31 cellular contexts compared by ENCODE assay signal in the genomic region with DNA sequence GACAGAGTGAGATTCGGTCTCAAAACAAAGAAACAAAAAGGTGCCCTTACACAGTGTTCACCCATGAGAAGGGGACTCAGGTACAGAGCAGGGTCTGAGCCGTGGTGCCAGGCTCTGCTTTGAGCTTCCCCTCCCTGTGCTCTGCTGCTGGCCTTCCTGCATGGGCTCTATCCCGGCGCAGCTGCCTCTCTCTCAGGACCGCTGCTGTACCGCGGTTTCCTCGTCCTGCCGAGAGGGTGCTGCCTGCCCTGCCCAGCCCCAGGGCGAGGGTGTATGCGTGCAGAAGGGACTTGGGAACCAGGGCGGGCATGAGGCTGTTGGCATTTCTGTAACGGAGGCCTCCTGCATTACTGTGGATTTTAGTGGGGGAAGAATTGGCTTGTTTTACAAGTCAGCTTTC.
"Had no signal": no experiment of that assay in that cellular context is flagged by ENCODE, and none has a peak within 500 bp of the region (broad histone marks: within the 10 kb centered on the region; RNA-seq: fewer than 3 reads in every experiment).

No MANE protein-coding gene starts in this region.

- ATAC-seq: activated CD4-positive, alpha-beta T cell treated with anti-CD3 and anti-CD28 coated beads for 36 hours; activated CD8-positive, alpha-beta memory T cell treated with anti-CD3 and anti-CD28 coated beads, Interleukin-2, amount 10 ng/mL, durations not matched to agents 7 days and 5 days; activated CD8-positive, alpha-beta T cell treated with anti-CD3 and anti-CD28 coated beads, Interleukin-2, amount 10 ng/mL, durations not matched to agents 7 days and 5 days; activated naive CD8-positive, alpha-beta T cell treated with anti-CD3 and anti-CD28 coated beads, Interleukin-2, amount 50 U/mL, for 24 hours; body of pancreas; effector memory CD8-positive, alpha-beta T cell; foreskin keratinocyte; gastrocnemius medialis had no signal

- DNase-seq: activated CD4-positive, alpha-beta memory T cell treated with anti-CD3 and anti-CD28 coated beads for 36 hours; activated CD4-positive, alpha-beta T cell treated with anti-CD3 and anti-CD28 coated beads for 36 hours; activated CD4-positive, alpha-beta T cell treated with anti-CD3 and anti-CD28 coated beads, Interleukin-2, amount 10 ng/mL, durations not matched to agents 24 days and 14 days; activated CD4-positive, CD25-positive, alpha-beta regulatory T cell; activated CD4-positive, CD25-positive, alpha-beta regulatory T cell treated with anti-CD3 and anti-CD28 coated beads, Interleukin-2, amount 50 U/mL, for 72 hours; activated CD8-positive, alpha-beta memory T cell treated with anti-CD3 and anti-CD28 coated beads, Interleukin-2, amount 10 ng/mL, durations not matched to agents 7 days and 5 days; activated CD8-positive, alpha-beta memory T cell treated with anti-CD3 and anti-CD28 coated beads, Interleukin-2, amount 50 U/mL, for 4 hours; activated CD8-positive, alpha-beta T cell treated with anti-CD3 and anti-CD28 coated beads, Interleukin-2, amount 10 ng/mL, durations not matched to agents 7 days and 5 days; activated effector memory CD4-positive, alpha-beta T cell treated with anti-CD3 and anti-CD28 coated beads, Interleukin-2, amount 50 U/mL, for 16 hours; activated naive CD4-positive, alpha-beta T cell treated with anti-CD3 and anti-CD28 coated beads for 36 hours; activated naive CD8-positive, alpha-beta T cell treated with anti-CD3 and anti-CD28 coated beads for 36 hours; activated naive CD8-positive, alpha-beta T cell treated with anti-CD3 and anti-CD28 coated beads, Interleukin-2, amount 50 U/mL, for 24 hours; activated T-cell treated with anti-CD3 and anti-CD28 coated beads, Interleukin-2, amount 50 U/mL, for 1 hour; activated T-cell treated with anti-CD3 and anti-CD28 coated beads, Interleukin-2, amount 50 U/mL, for 48 hours; adrenal gland; amygdala; body of pancreas; caudate nucleus; cortex of kidney; dermis blood vessel endothelial cell; effector CD4-positive, alpha-beta T cell; effector memory CD8-positive, alpha-beta T cell; erythroblast; foreskin keratinocyte; gastrocnemius medialis; head of caudate nucleus; T-helper 2 cell had no signal

- H3K4me3 Mint-ChIP-seq: activated CD4-positive, alpha-beta memory T cell treated with anti-CD3 and anti-CD28 coated beads for 36 hours; activated CD4-positive, alpha-beta T cell treated with anti-CD3 and anti-CD28 coated beads for 36 hours; activated CD4-positive, alpha-beta T cell treated with anti-CD3 and anti-CD28 coated beads, Interleukin-2, amount 10 ng/mL, durations not matched to agents 24 days and 14 days; activated CD8-positive, alpha-beta memory T cell treated with anti-CD3 and anti-CD28 coated beads, Interleukin-2, amount 10 ng/mL, durations not matched to agents 7 days and 5 days; activated CD8-positive, alpha-beta T cell treated with anti-CD3 and anti-CD28 coated beads, Interleukin-2, amount 10 ng/mL, durations not matched to agents 7 days and 5 days; activated naive CD4-positive, alpha-beta T cell treated with anti-CD3 and anti-CD28 coated beads for 36 hours; activated naive CD4-positive, alpha-beta T cell treated with anti-CD3 and anti-CD28 coated beads, Interleukin-2, amount 50 U/mL, for 24 hours; activated naive CD8-positive, alpha-beta T cell treated with anti-CD3 and anti-CD28 coated beads for 36 hours; activated naive CD8-positive, alpha-beta T cell treated with anti-CD3 and anti-CD28 coated beads, Interleukin-2, amount 50 U/mL, for 24 hours; activated T-helper 1 cell treated with anti-CD3 and anti-CD28 coated beads, Interleukin-12 subunit alpha, Interleukin-12 subunit beta, Interleukin-2, Interleukin-4 antibody, amounts not matched to agents 30 ng/mL and 10 ng/mL and 1 ng/mL, durations not matched to agents 14 hours and 24 hours and 36 hours; effector memory CD8-positive, alpha-beta T cell had no signal

- H3K4me1 Mint-ChIP-seq: activated CD4-positive, alpha-beta T cell treated with anti-CD3 and anti-CD28 coated beads, Interleukin-2, amount 10 ng/mL, durations not matched to agents 24 days and 14 days; activated CD8-positive, alpha-beta memory T cell treated with anti-CD3 and anti-CD28 coated beads, Interleukin-2, amount 10 ng/mL, durations not matched to agents 7 days and 5 days had no signal

- H3K27me3 ChIP-seq: adrenal gland, body of pancreas, esophagus muscularis mucosa, gastrocnemius medialis had no signal

- H3K4me1 ChIP-seq: body of pancreas, foreskin keratinocyte had no signal

- H3K36me3 Mint-ChIP-seq: activated CD4-positive, alpha-beta memory T cell treated with anti-CD3 and anti-CD28 coated beads for 36 hours; activated CD8-positive, alpha-beta memory T cell treated with anti-CD3 and anti-CD28 coated beads, Interleukin-2, amount 10 ng/mL, durations not matched to agents 7 days and 5 days; activated naive CD4-positive, alpha-beta T cell treated with anti-CD3 and anti-CD28 coated beads, Interleukin-2, amount 50 U/mL, for 24 hours had no signal

- H3K27ac ChIP-seq: adrenal gland, body of pancreas, esophagus muscularis mucosa, foreskin keratinocyte, gastrocnemius medialis had no signal

- H3K27me3 Mint-ChIP-seq: activated CD4-positive, alpha-beta T cell treated with anti-CD3 and anti-CD28 coated beads for 36 hours; activated naive CD4-positive, alpha-beta T cell treated with anti-CD3 and anti-CD28 coated beads, Interleukin-2, amount 50 U/mL, for 24 hours; activated naive CD8-positive, alpha-beta T cell treated with anti-CD3 and anti-CD28 coated beads for 36 hours; activated naive CD8-positive, alpha-beta T cell treated with anti-CD3 and anti-CD28 coated beads, Interleukin-2, amount 50 U/mL, for 24 hours had no signal

- H3K36me3 ChIP-seq: adrenal gland, esophagus muscularis mucosa, gastrocnemius medialis had no signal

- H3K9me3 ChIP-seq: adrenal gland, body of pancreas, esophagus muscularis mucosa, gastrocnemius medialis had no signal

- H3K27ac Mint-ChIP-seq: activated CD4-positive, alpha-beta memory T cell treated with anti-CD3 and anti-CD28 coated beads for 36 hours; activated CD4-positive, alpha-beta T cell treated with anti-CD3 and anti-CD28 coated beads for 36 hours; activated CD4-positive, alpha-beta T cell treated with anti-CD3 and anti-CD28 coated beads, Interleukin-2, amount 10 ng/mL, durations not matched to agents 24 days and 14 days; activated CD8-positive, alpha-beta memory T cell treated with anti-CD3 and anti-CD28 coated beads, Interleukin-2, amount 10 ng/mL, durations not matched to agents 7 days and 5 days; activated CD8-positive, alpha-beta T cell treated with anti-CD3 and anti-CD28 coated beads, Interleukin-2, amount 10 ng/mL, durations not matched to agents 7 days and 5 days; activated naive CD4-positive, alpha-beta T cell treated with anti-CD3 and anti-CD28 coated beads for 36 hours; activated naive CD4-positive, alpha-beta T cell treated with anti-CD3 and anti-CD28 coated beads, Interleukin-2, amount 50 U/mL, for 24 hours; activated naive CD8-positive, alpha-beta T cell treated with anti-CD3 and anti-CD28 coated beads for 36 hours; activated naive CD8-positive, alpha-beta T cell treated with anti-CD3 and anti-CD28 coated beads, Interleukin-2, amount 50 U/mL, for 24 hours; activated T-helper 1 cell treated with anti-CD3 and anti-CD28 coated beads, Interleukin-12 subunit alpha, Interleukin-12 subunit beta, Interleukin-2, Interleukin-4 antibody, amounts not matched to agents 30 ng/mL and 10 ng/mL and 1 ng/mL, durations not matched to agents 14 hours and 24 hours and 36 hours; activated T-helper 2 cell treated with anti-CD3 and anti-CD28 coated beads, Interferon-gamma antibody, Interleukin-2, Interleukin-4, amounts not matched to agents 10 μg/mL and 5 μg/mL and 100 μg/mL, durations not matched to agents 14 hours and 24 hours and 36 hours; effector memory CD8-positive, alpha-beta T cell had no signal

- H3K9me3 Mint-ChIP-seq: activated CD4-positive, alpha-beta memory T cell treated with anti-CD3 and anti-CD28 coated beads for 36 hours; activated CD4-positive, alpha-beta T cell treated with anti-CD3 and anti-CD28 coated beads, Interleukin-2, amount 10 ng/mL, durations not matched to agents 24 days and 14 days; activated naive CD4-positive, alpha-beta T cell treated with anti-CD3 and anti-CD28 coated beads for 36 hours; activated naive CD4-positive, alpha-beta T cell treated with anti-CD3 and anti-CD28 coated beads, Interleukin-2, amount 50 U/mL, for 24 hours; activated naive CD8-positive, alpha-beta T cell treated with anti-CD3 and anti-CD28 coated beads for 36 hours; activated naive CD8-positive, alpha-beta T cell treated with anti-CD3 and anti-CD28 coated beads, Interleukin-2, amount 50 U/mL, for 24 hours; activated T-helper 1 cell treated with anti-CD3 and anti-CD28 coated beads, Interleukin-12 subunit alpha, Interleukin-12 subunit beta, Interleukin-2, Interleukin-4 antibody, amounts not matched to agents 30 ng/mL and 10 ng/mL and 1 ng/mL, durations not matched to agents 14 hours and 24 hours and 36 hours; activated T-helper 2 cell treated with anti-CD3 and anti-CD28 coated beads, Interferon-gamma antibody, Interleukin-2, Interleukin-4, amounts not matched to agents 10 μg/mL and 5 μg/mL and 100 μg/mL, durations not matched to agents 14 hours and 24 hours and 36 hours; effector memory CD8-positive, alpha-beta T cell had no signal

- H3K4me3 ChIP-seq: adrenal gland, body of pancreas, esophagus muscularis mucosa, gastrocnemius medialis had no signal
